ENCODE assay signal across 23 cellular contexts in the genomic region with DNA sequence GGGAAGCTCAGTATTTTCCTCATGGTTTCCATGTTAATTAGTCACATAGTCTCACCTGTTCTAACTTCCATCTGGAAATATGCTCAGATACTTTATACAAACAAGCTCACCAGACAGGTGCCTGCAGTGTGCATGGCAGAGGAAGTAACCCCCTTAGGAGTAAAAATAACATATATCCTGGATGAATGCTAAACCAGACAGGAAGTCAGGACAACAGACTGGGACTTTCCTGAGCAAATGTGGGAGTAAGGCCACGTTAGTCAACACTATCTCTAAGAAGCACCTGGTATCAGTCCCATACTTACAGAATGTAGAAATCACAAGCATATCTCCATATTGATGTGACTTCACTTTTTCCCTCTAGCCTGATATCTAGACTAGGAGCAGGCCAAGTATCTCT.
DNase-seq lines count a peak whose midpoint lies in the region; ATAC-seq, FAIRE-seq and TF ChIP-seq lines count a peak whose summit lies in the region.
"Had no signal": no experiment of that assay in that cellular context is flagged by ENCODE, and none has a peak within 500 bp of the region (broad histone marks: within the 10 kb centered on the region; RNA-seq: fewer than 3 reads in every experiment).

No MANE protein-coding gene starts in this region.

- no peak overlapping the region; the same call in 1 of the 2 replicates for H2AK5ac ChIP-seq in IMR-90 (ENCODE audit: low read depth, low read length)

- no peak overlapping the region for H3K4ac ChIP-seq in IMR-90 (ENCODE audit: low read depth, low read length)

- no peak overlapping the region for H4K91ac ChIP-seq in IMR-90 (ENCODE audit: insufficient read depth, low read depth, low read length)

- H2BK15ac ChIP-seq in IMR-90 (ENCODE audit: low read depth, low read length): no peak overlapping the region

- H2BK120ac ChIP-seq in IMR-90 (ENCODE audit: low read depth, low read length): no peak overlapping the region

- no peak overlapping the region for H3K23ac ChIP-seq in IMR-90 (ENCODE audit: low read depth, low read length)

- no peaks in the 10 kb centered on the region for H3K27me3 ChIP-seq in IMR-90 (ENCODE audit: control insufficient read depth, insufficient read depth, low read length)
- H3K27me3 ChIP-seq in bronchial epithelial cell (ENCODE audit: control insufficient read depth, insufficient read depth, low read length): no peaks in the 10 kb centered on the region
- peaks cover 0 to 1% of the 10 kb centered on the region in 2 experiments for H3K27me3 ChIP-seq in endothelial cell of umbilical vein (ENCODE audit: control insufficient read depth in 2 of 2, insufficient read depth in 2 of 2, low read length in 2 of 2)
- no peaks in the 10 kb centered on the region for H3K27me3 ChIP-seq in MG63
- H3K27me3 ChIP-seq: BE2C; BLaER1 treated with 17β-estradiol and CSF1 and Interleukin-3, amounts not matched to agents 10 nM and 100 nM had no signal

- H2BK5ac ChIP-seq in IMR-90 (ENCODE audit: low read depth, low read length, poor library complexity, severe bottlenecking): no peak overlapping the region

- no peak overlapping the region for H4K8ac ChIP-seq in IMR-90 (ENCODE audit: low read depth in 2 of 2, low read length in 2 of 2)

- H2AK9ac ChIP-seq in IMR-90 (replicated peaks; ENCODE audit: low read depth, low read length, poor library complexity): no peak overlapping the region

- H3K4me3 ChIP-seq in IMR-90 (ENCODE audit: insufficient read depth, low read depth, low read length) (no peak overlapping the region), bronchial epithelial cell (ENCODE audit: low read depth, low read length) (no peak overlapping the region), endothelial cell of umbilical vein (replicated peaks in 1 of 3; ENCODE audit: insufficient read depth in 1 of 3, low read depth in 1 of 3, low read length in 3 of 3) (no peak overlapping the region), MG63 (no peak overlapping the region)
- H3K4me3 ChIP-seq: A549; BLaER1 treated with 17β-estradiol and CSF1 and Interleukin-3, amounts not matched to agents 10 nM and 100 nM; GM23248 had no signal

- no peak overlapping the region for H3K27ac ChIP-seq in IMR-90 (ENCODE audit: insufficient read depth, low read length)
- H3K27ac ChIP-seq in endothelial cell of umbilical vein (ENCODE audit: insufficient read depth, low read depth, low read length): no peak overlapping the region
- H3K27ac ChIP-seq: A549; BLaER1 treated with 17β-estradiol and CSF1 and Interleukin-3, amounts not matched to agents 10 nM and 100 nM; GM23248 had no signal

- no peaks in the 10 kb centered on the region for H3K9me3 ChIP-seq in IMR-90 (ENCODE audit: control insufficient read depth, insufficient read depth, low read length)
- H3K9me3 ChIP-seq in endothelial cell of umbilical vein (replicated peaks; ENCODE audit: control insufficient read depth, insufficient read depth, low read length): no peaks in the 10 kb centered on the region
- no peaks in the 10 kb centered on the region for H3K9me3 ChIP-seq in MG63
- H3K9me3 ChIP-seq: A549; BE2C; BLaER1 treated with 17β-estradiol and CSF1 and Interleukin-3, amounts not matched to agents 10 nM and 100 nM had no signal

- TF ChIP-seq RAD21 in IMR-90 (IDR thresholded peaks at IDR 0.05; ENCODE audit: low read length): no peak

- ATAC-seq in IMR-90 (ENCODE audit: low read depth): no peak
- ATAC-seq: A549 had no signal

- DNase-seq in IMR-90 (peak; percentile 13), bronchial epithelial cell (ENCODE audit: low read depth) (peak; percentile 30), endothelial cell of umbilical vein (ENCODE audit: low read depth, low spot score) (peak; percentile 43), MG63 (no peak), nucleus accumbens (lab: John Stamatoyannopoulos, UW) (no peak), NCI-H524 (lab: John Stamatoyannopoulos, UW) (no peak)
- DNase-seq: 8988T; ACHN; AML-193; BE2C; CD4-positive, alpha-beta T cell; CD8-positive, alpha-beta memory T cell; DMS 273 treated with DMSO at 0.1 percent for 48 hours; DND-41; H7; HCEC 1CT had no signal

- no peaks in the 10 kb centered on the region for H4K20me1 ChIP-seq in IMR-90 (ENCODE audit: insufficient read depth, low read length)
- no peaks in the 10 kb centered on the region for H4K20me1 ChIP-seq in endothelial cell of umbilical vein (replicated peaks; ENCODE audit: control insufficient read depth, extremely low read depth, insufficient read depth, low read length)
- H4K20me1 ChIP-seq: BLaER1 treated with 17β-estradiol and CSF1 and Interleukin-3, amounts not matched to agents 10 nM and 100 nM had no signal

- POLR2A ChIA-PET in IMR-90 (lab: Charles Lee; ENCODE audit: unreplicated experiment): no interaction called here
- POLR2A ChIA-PET in endothelial cell of umbilical vein (lab: Charles Lee): no interaction called here

- H3K9ac ChIP-seq in IMR-90 (ENCODE audit: low read depth, low read length) (no peak overlapping the region), endothelial cell of umbilical vein (replicated peaks; ENCODE audit: extremely low read depth, insufficient read depth, low read length) (no peak overlapping the region)
- H3K9ac ChIP-seq: BLaER1 treated with 17β-estradiol and CSF1 and Interleukin-3, amounts not matched to agents 10 nM and 100 nM; GM23248 had no signal

- TF ChIP-seq CTCF in IMR-90 (conservative IDR thresholded peaks at IDR 0.05; ENCODE audit: low read depth, low read length) (no peak), bronchial epithelial cell (IDR thresholded peaks at IDR 0.05; ENCODE audit: insufficient read depth, low read length, severe bottlenecking) (no peak), endothelial cell of umbilical vein (IDR thresholded peaks at IDR 0.05; ENCODE audit: extremely low read depth in 1 of 2, insufficient read depth in 1 of 2, low read depth in 1 of 2, low read length in 2 of 2) (no peak)

- in situ Hi-C loops in IMR-90 (cut with MboI; ENCODE audit: low sequenced_read_pairs): no loop called here

- no peak overlapping the region for H3K18ac ChIP-seq in IMR-90 (ENCODE audit: low read depth, low read length)

- BruUV-seq in IMR-90 (replicated peaks; lab: Mats Ljungman, UMichigan) (no TSS peak), endothelial cell of umbilical vein (replicated peaks; lab: Mats Ljungman, UMichigan) (no TSS peak)

- no peak overlapping the region for H2BK20ac ChIP-seq in IMR-90 (ENCODE audit: low read depth, low read length)

- H3K14ac ChIP-seq in IMR-90 (replicated peaks; ENCODE audit: low read depth, low read length): no peak overlapping the region

- CTCF ChIA-PET in IMR-90 (lab: Yijun Ruan, JAX): no interaction called here
- CTCF ChIA-PET in endothelial cell of umbilical vein (lab: Charles Lee): interaction anchor here (1.0 to 2.5 kb wide), 5 partner anchors 9 to 51 kb away, joined by 3 to 7 read pairs (median 5); no protein-coding TSS in a partner anchor

- FAIRE-seq in bronchial epithelial cell (lab: Jason Lieb, UNC): no peak
- peak; percentile 78 for FAIRE-seq in endothelial cell of umbilical vein (lab: Jason Lieb, UNC)
- FAIRE-seq: A549, D721Med, G401.6, GM12892, H1 had no signal

- H3K4me2 ChIP-seq in IMR-90 (ENCODE audit: low read depth, low read length): no peak overlapping the region
- no peak overlapping the region for H3K4me2 ChIP-seq in endothelial cell of umbilical vein (ENCODE audit: insufficient read depth, low read length)
- H3K4me2 ChIP-seq: A549; BLaER1 treated with 17β-estradiol and CSF1 and Interleukin-3, amounts not matched to agents 10 nM and 100 nM had no signal

- no peak for TF ChIP-seq POLR2A in IMR-90 (IDR thresholded peaks at IDR 0.05; ENCODE audit: low read depth, low read length)
- no peak for TF ChIP-seq POLR2A in endothelial cell of umbilical vein (IDR thresholded peaks at IDR 0.05; ENCODE audit: low read depth, low read length)

- H3K9me1 ChIP-seq in IMR-90 (ENCODE audit: insufficient read depth, low read length) (peaks cover 6% of the 10 kb centered on the region), endothelial cell of umbilical vein (replicated peaks; ENCODE audit: control insufficient read depth, extremely low read depth, insufficient read depth, low read length) (no peaks in the 10 kb centered on the region)

- dilution Hi-C loops in IMR-90 (cut with HindIII; ENCODE audit: low sequenced_read_pairs, unreplicated experiment): no loop called here
- dilution Hi-C loops in endothelial cell of umbilical vein (cut with MboI; ENCODE audit: extremely low pct_ligation_motif_present, low sequenced_read_pairs): no loop called here

- H3K4me1 ChIP-seq in IMR-90 (ENCODE audit: control insufficient read depth, insufficient read depth, low read length) (peaks cover 12% of the 10 kb centered on the region), endothelial cell of umbilical vein (ENCODE audit: control insufficient read depth, extremely low read depth, insufficient read depth, low read length) (peaks cover 13% of the 10 kb centered on the region)
- H3K4me1 ChIP-seq: BE2C had no signal

- no CpG with 5 or more reads among the region's 1 CpG for WGBS in IMR-90 (ENCODE audit: extremely low coverage in 2 of 2, insufficient read length in 1 of 2), 2 experiments

- no peak overlapping the region for H2AFZ ChIP-seq in IMR-90 (replicated peaks; ENCODE audit: low read length, poor library complexity)
- H2AFZ ChIP-seq in endothelial cell of umbilical vein (ENCODE audit: low read depth, low read length): no peak overlapping the region
- H2AFZ ChIP-seq: GM23248 had no signal

- H4K5ac ChIP-seq in IMR-90 (ENCODE audit: low read depth, low read length): no peak overlapping the region

- H3K79me2 ChIP-seq in endothelial cell of umbilical vein (ENCODE audit: control insufficient read depth, insufficient read depth, low read length): no peaks in the 10 kb centered on the region

- no peaks in the 10 kb centered on the region; a peak in 1 of 4 replicates for H3K79me1 ChIP-seq in IMR-90 (ENCODE audit: low read depth in 1 of 2, low read length in 2 of 2)

- intact Hi-C loops in IMR-90 (cut with micrococcal nuclease): no loop called here
- intact Hi-C loops in endothelial cell of umbilical vein (cut with micrococcal nuclease): no loop called here

- H3K36me3 ChIP-seq in IMR-90 (ENCODE audit: control insufficient read depth, insufficient read depth, low read length): no peaks in the 10 kb centered on the region
- H3K36me3 ChIP-seq in bronchial epithelial cell (ENCODE audit: control insufficient read depth, insufficient read depth, low read length): no peaks in the 10 kb centered on the region
- H3K36me3 ChIP-seq in endothelial cell of umbilical vein (ENCODE audit: control insufficient read depth in 2 of 2, extremely low read depth in 1 of 2, insufficient read depth in 2 of 2, low read length in 2 of 2): no peaks in the 10 kb centered on the region
- no peaks in the 10 kb centered on the region for H3K36me3 ChIP-seq in MG63
- H3K36me3 ChIP-seq: BE2C; BLaER1 treated with 17β-estradiol and CSF1 and Interleukin-3, amounts not matched to agents 10 nM and 100 nM had no signal

- H3K56ac ChIP-seq in IMR-90 (ENCODE audit: extremely low read depth, insufficient read depth, low read length): no peak overlapping the region

TF ChIP-seq in IMR-90, 13 proteins besides CTCF, POLR2A, EP300 and RAD21 (continues in another document):
- no peak for TF ChIP-seq SMC3 (IDR thresholded peaks at IDR 0.05; ENCODE audit: low read depth, low read length)
- no peak for TF ChIP-seq RCOR1 (IDR thresholded peaks at IDR 0.05; ENCODE audit: insufficient replicate concordance, low read length)

TF ChIP-seq in endothelial cell of umbilical vein, 7 proteins besides CTCF, POLR2A, EP300 and RAD21 (continues in another document):
- no peak for TF ChIP-seq MYC (IDR thresholded peaks at IDR 0.05; ENCODE audit: low read depth, low read length)

Comparison
In these comparisons a context has a peak if more than half of its experiments do, and no peak if none do; other contexts are left out.
1. DNase-seq: peak in IMR-90 (single experiment), bronchial epithelial cell (single experiment) and endothelial cell of umbilical vein (single experiment); none in MG63 (single experiment), nucleus accumbens (0 of 56) and NCI-H524 (0 of 2).